ENCODE assay signal across 2 cellular contexts in the genomic region with DNA sequence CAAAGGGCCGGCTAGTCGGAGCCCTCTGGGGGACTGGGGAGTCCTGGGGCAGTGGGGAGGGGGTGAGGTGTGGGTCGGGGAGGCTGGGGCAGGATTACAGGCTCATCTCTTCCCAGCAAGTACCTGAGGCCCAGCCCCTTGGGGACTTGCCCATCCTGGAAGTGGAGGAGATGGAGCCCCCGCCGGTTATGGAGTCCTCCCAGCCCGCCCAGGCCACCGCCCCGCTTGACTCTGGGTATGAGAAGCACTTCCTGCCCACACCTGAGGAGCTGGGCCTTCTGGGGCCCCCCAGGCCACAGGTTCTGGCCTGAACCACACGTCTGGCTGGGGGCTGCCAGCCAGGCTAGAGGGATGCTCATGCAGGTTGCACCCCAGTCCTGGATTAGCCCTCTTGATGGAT.
TF ChIP-seq lines count a peak whose summit lies in the region.

No MANE protein-coding gene starts in this region.

TF ChIP-seq in SK-N-SH, 30 proteins besides CTCF, POLR2A, EP300 and RAD21 (continued from another document):
- TF ChIP-seq, protein P1, sequence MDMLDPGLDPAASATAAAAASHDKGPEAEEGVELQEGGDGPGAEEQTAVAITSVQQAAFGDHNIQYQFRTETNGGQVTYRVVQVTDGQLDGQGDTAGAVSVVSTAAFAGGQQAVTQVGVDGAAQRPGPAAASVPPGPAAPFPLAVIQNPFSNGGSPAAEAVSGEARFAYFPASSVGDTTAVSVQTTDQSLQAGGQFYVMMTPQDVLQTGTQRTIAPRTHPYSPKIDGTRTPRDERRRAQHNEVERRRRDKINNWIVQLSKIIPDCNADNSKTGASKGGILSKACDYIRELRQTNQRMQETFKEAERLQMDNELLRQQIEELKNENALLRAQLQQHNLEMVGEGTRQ (IDR thresholded peaks at IDR 0.05; ENCODE audit: borderline replicate concordance, low read depth, low read length) = no peak
- TF ChIP-seq CHD2 (IDR thresholded peaks at IDR 0.05; ENCODE audit: low read length, partially characterized antibody) = no peak
- TF ChIP-seq POLR2AphosphoS5 (IDR thresholded peaks at IDR 0.05; ENCODE audit: low read depth, low read length) = no peak
- TF ChIP-seq ELF1 (IDR thresholded peaks at IDR 0.05) = no peak
- TF ChIP-seq JUND (IDR thresholded peaks at IDR 0.05) = no peak
- no peak for TF ChIP-seq TCF12 (IDR thresholded peaks at IDR 0.05)
TF ChIP-seq in SK-N-SH: peak in this region for 0.

TF ChIP-seq in SK-N-SH treated with all-trans-retinoic acid at 6 μM for 48 hours, 23 proteins besides CTCF, POLR2A, EP300 and RAD21 (continued from another document):
- TF ChIP-seq, protein P2, sequence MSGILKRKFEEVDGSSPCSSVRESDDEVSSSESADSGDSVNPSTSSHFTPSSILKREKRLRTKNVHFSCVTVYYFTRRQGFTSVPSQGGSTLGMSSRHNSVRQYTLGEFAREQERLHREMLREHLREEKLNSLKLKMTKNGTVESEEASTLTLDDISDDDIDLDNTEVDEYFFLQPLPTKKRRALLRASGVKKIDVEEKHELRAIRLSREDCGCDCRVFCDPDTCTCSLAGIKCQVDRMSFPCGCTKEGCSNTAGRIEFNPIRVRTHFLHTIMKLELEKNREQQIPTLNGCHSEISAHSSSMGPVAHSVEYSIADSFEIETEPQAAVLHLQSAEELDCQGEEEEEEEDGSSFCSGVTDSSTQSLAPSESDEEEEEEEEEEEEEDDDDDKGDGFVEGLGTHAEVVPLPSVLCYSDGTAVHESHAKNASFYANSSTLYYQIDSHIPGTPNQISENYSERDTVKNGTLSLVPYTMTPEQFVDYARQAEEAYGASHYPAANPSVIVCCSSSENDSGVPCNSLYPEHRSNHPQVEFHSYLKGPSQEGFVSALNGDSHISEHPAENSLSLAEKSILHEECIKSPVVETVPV (CRISPR knock-in tag; IDR thresholded peaks at IDR 0.05) = no peak
- TF ChIP-seq RARB (CRISPR knock-in tag; IDR thresholded peaks at IDR 0.05) = no peak
- TF ChIP-seq TCF4 (CRISPR knock-in tag; IDR thresholded peaks at IDR 0.05; ENCODE audit: borderline replicate concordance) = no peak
- TF ChIP-seq, protein P3, sequence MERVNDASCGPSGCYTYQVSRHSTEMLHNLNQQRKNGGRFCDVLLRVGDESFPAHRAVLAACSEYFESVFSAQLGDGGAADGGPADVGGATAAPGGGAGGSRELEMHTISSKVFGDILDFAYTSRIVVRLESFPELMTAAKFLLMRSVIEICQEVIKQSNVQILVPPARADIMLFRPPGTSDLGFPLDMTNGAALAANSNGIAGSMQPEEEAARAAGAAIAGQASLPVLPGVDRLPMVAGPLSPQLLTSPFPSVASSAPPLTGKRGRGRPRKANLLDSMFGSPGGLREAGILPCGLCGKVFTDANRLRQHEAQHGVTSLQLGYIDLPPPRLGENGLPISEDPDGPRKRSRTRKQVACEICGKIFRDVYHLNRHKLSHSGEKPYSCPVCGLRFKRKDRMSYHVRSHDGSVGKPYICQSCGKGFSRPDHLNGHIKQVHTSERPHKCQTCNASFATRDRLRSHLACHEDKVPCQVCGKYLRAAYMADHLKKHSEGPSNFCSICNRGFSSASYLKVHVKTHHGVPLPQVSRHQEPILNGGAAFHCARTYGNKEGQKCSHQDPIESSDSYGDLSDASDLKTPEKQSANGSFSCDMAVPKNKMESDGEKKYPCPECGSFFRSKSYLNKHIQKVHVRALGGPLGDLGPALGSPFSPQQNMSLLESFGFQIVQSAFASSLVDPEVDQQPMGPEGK (CRISPR knock-in tag; IDR thresholded peaks at IDR 0.05; ENCODE audit: borderline replicate concordance) = no peak
- no peak for TF ChIP-seq ARNTL (CRISPR knock-in tag; IDR thresholded peaks at IDR 0.05; ENCODE audit: borderline replicate concordance, low read depth)
- TF ChIP-seq ISL1 (CRISPR knock-in tag; IDR thresholded peaks at IDR 0.05) = no peak
- TF ChIP-seq CSDC2 (CRISPR knock-in tag; IDR thresholded peaks at IDR 0.05) = no peak
- TF ChIP-seq ZFP30 (CRISPR knock-in tag; IDR thresholded peaks at IDR 0.05) = no peak
